ENCODE assay signal across 8 cellular contexts in the genomic region with DNA sequence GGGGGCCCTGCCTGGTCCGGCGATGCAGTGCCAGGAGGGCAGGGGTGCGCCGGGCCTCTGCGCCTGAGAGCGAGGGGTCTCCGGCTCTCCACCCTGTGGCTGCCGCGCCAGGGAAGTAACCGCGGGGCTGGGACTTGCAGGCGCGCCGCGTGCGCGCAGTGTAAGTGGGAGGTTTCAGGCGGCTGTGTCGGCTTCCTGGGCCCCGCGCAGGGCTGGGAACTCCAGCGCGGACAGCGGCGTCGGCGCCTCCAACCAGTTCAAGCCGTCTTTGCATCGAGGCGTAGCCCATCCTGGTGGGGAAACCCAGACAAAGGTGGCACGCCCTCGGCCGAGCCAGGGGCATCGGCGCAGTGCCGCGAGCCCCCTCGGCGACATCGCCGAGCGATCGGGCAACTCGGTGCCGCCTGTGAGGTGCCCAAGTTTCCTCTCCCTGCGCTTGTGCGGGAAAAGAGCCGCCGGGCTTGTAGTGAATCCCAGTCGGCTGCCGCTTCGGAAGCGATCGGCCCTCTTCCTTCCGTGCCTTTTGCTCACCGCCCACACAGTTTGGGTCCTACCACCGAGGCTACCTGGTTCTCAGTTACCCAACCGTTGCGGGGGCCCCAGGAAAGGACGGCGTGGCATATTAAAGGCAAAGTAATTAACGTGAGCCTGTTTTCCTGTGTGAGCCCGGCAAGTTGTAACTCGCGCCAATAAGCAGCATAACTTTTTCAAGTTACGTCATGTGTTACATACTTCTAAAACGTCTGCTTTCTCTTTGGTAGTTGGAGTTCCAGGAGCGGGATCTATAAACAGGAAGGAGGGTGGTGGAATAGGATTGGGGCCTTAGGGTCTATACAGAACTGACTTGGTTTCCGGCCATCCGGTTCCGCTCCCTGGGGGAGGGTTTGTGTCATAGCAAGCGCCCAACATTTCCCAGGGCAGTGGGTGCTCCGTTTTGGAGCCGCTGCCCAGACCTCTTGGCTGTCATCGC. TPM values are rescaled to one million over a fixed set of nuclear protein-coding genes. Genes with fewer than 3 reads are reported as not detected.
DNase-seq lines count a peak whose midpoint lies in the region; ATAC-seq and TF ChIP-seq lines count a peak whose summit lies in the region.

No MANE protein-coding gene starts in this region.

- peak; percentile 50 for ATAC-seq in GM21529 (IDR thresholded peaks at IDR 0.05; ENCODE audit: unreplicated experiment)
- ATAC-seq in heart left ventricle = peak; percentile 42 to 75 (median 69)

- H3K79me2 ChIP-seq in SU-DHL-6 (ENCODE audit: insufficient read depth, low read length) = peaks cover 59% of the 10 kb centered on the region

- H3K9ac ChIP-seq in SU-DHL-6 (ENCODE audit: low read length) = peak overlapping the region; percentile 95
- H3K9ac ChIP-seq in adipocyte (ENCODE audit: low read length) = peak overlapping the region; percentile 84

- DNase-seq in DMS153 treated with DMSO at 0.1 percent for 48 hours (lab: John Stamatoyannopoulos, UW; ENCODE audit: unreplicated experiment) (peak; percentile 60), adipocyte (ENCODE audit: low read depth) (peak; percentile 86), heart left ventricle (peak; percentile 71 to 88 (median 78)), posterior vena cava (ENCODE audit: low spot score) (peak; percentile 93)
- DNase-seq in Jurkat, Clone E6-1 (ENCODE audit: low read depth, low spot score) = peak; percentile 55

- WGBS in heart left ventricle, 4 donors = 0% methylated on average over 31 to 75 of the region's 75 CpGs
- WGBS in urinary bladder = under 1% methylated on average over 75 of the region's 75 CpGs

- H3K4me1 ChIP-seq in adipocyte (ENCODE audit: control insufficient read depth, insufficient read depth, low read length) (peaks cover 17% of the 10 kb centered on the region), heart left ventricle (peaks cover 0 to 41% (median 28%) of the 10 kb centered on the region in 12 donors), urinary bladder (ENCODE audit: insufficient read depth) (no peaks in the 10 kb centered on the region)

- TF ChIP-seq CTCF in SU-DHL-6 (IDR thresholded peaks at IDR 0.05; ENCODE audit: insufficient read depth, low read length, poor library complexity, severe bottlenecking) (no peak), heart left ventricle (IDR thresholded peaks at IDR 0.05) (peak in 8 of 12 donors; percentile 10 to 38 (median 22))

- H3F3A ChIP-seq in SU-DHL-6 (ENCODE audit: insufficient read depth) = peaks cover 22% of the 10 kb centered on the region

- peaks cover 20% of the 10 kb centered on the region; the same call in 1 of the 2 replicates for H4K20me1 ChIP-seq in SU-DHL-6 (ENCODE audit: low read depth, low read length)

- peak overlapping the region; percentile 29 for H2AFZ ChIP-seq in SU-DHL-6 (ENCODE audit: low read depth, low read length, severe bottlenecking)

- peak overlapping the region; percentile 67 for H3K4me2 ChIP-seq in SU-DHL-6 (ENCODE audit: low read depth, low read length, poor library complexity, severe bottlenecking)

- H3K27me3 ChIP-seq in SU-DHL-6 (ENCODE audit: low read length) (no peaks in the 10 kb centered on the region), adipocyte (replicated peaks; ENCODE audit: control insufficient read depth, insufficient read depth, low read length) (no peaks in the 10 kb centered on the region), heart left ventricle (no peaks in the 10 kb centered on the region)

- H3K9me3 ChIP-seq in SU-DHL-6 (ENCODE audit: insufficient read depth, low read length) (no peaks in the 10 kb centered on the region), adipocyte (ENCODE audit: control insufficient read depth, low read length) (no peaks in the 10 kb centered on the region), heart left ventricle (no peaks in the 10 kb centered on the region)

- intact Hi-C loops in heart left ventricle (cut with DNase I) = loop anchor here (2.0 to 10.0 kb wide), 14 partner anchors 17 to 168 kb away; no protein-coding TSS in a partner anchor
- intact Hi-C loops in posterior vena cava (cut with DNase I) = loop anchor here (5.0 to 10.0 kb wide), 3 partner anchors 121 to 168 kb away; no protein-coding TSS in a partner anchor

- H3K36me3 ChIP-seq in SU-DHL-6 (ENCODE audit: low read length) (no peaks in the 10 kb centered on the region), adipocyte (ENCODE audit: control insufficient read depth, insufficient read depth, low read length, severe bottlenecking) (no peaks in the 10 kb centered on the region), heart left ventricle (no peaks in the 10 kb centered on the region), urinary bladder (ENCODE audit: insufficient read depth) (no peaks in the 10 kb centered on the region)

- peak overlapping the region; percentile 82 for H3K4me3 ChIP-seq in Jurkat, Clone E6-1 (ENCODE audit: low read length)
- H3K4me3 ChIP-seq in SU-DHL-6 (ENCODE audit: insufficient read depth, low read length, poor library complexity, severe bottlenecking) (peak overlapping the region; percentile 91), adipocyte (ENCODE audit: low read length) (peak overlapping the region; percentile 86), heart left ventricle (peak overlapping the region; percentile 75 to 100 (median 90)), urinary bladder (ENCODE audit: low read depth, low read length) (peak overlapping the region; percentile 77)

- no peak for TF ChIP-seq POLR2A in heart left ventricle (IDR thresholded peaks at IDR 0.05)

- peak overlapping the region; percentile 61 for H3K27ac ChIP-seq in SU-DHL-6 (ENCODE audit: low read depth, low read length)
- peak overlapping the region; percentile 85 to 98 (median 94) for H3K27ac ChIP-seq in heart left ventricle
- H3K27ac ChIP-seq in urinary bladder (ENCODE audit: low read depth) = peak overlapping the region; percentile 84

- no peaks in the 10 kb centered on the region for H3K9me2 ChIP-seq in SU-DHL-6 (replicated peaks; ENCODE audit: insufficient read depth, low read length)

RNA-seq across cellular contexts. Expression of gene LRCH1, which starts 1.2 kb away (rescaled TPM):
- polyA plus RNA-seq in Jurkat, Clone E6-1 (2012; ENCODE audit: insufficient read depth, insufficient read length) = 11.3 TPM
- 10 to 100 TPM in 8 of 9 donors, 1 to 10 TPM in 1; 9.8 to 20.1 (median 12.9) TPM for total RNA-seq in heart left ventricle
- 1 to 10 TPM; 4.5 to 6.4 TPM for polyA plus RNA-seq in heart left ventricle
- total RNA-seq in posterior vena cava = 10 to 100 TPM; 22.5 to 31.4 TPM
- 34.4 TPM for total RNA-seq in urinary bladder
- 17.8 TPM for polyA plus RNA-seq in urinary bladder

Comparison
In these comparisons a context has a peak if more than half of its experiments do, and no peak if none do; other contexts are left out.
1. Peak in every context shown above with its lines: DNase-seq, ATAC-seq, H3K4me3 ChIP-seq and H3K27ac ChIP-seq.